21 cellular contexts compared by ENCODE assay signal in the genomic region with DNA sequence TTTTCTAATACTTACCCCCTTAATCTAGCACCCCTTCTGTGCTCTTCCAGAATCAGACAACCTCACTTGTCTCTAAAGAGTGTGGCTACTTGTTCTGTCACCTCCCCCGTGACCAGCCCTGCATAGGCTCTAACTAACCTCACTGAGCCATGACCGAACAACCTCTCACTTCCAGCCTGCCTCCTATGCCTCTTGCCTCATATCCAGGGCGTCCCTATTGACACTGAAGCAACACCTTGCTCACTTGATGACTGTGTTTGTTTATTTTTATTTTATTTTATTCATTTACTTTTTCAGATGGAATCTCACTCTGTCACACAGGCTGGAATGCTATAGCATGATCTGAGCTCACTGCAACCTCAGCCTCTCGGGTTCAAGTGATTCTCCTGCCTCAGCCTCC.
A peak's percentile ranks its signal among the peaks of the same experiment; 100 is the strongest.
DNase-seq lines count a peak whose midpoint lies in the region; ATAC-seq and TF ChIP-seq lines count a peak whose summit lies in the region.
"Had no signal": no experiment of that assay in that cellular context is flagged by ENCODE, and none has a peak within 500 bp of the region (broad histone marks: within the 10 kb centered on the region; RNA-seq: fewer than 3 reads in every experiment).

No MANE protein-coding gene starts in this region.

- peaks cover 42% of the 10 kb centered on the region for H3K4me1 Mint-ChIP-seq in activated naive CD4-positive, alpha-beta T cell treated with anti-CD3 and anti-CD28 coated beads, Interleukin-2, amount 50 U/mL, for 24 hours
- H3K4me1 Mint-ChIP-seq in activated naive CD4-positive, alpha-beta T cell treated with anti-CD3 and anti-CD28 coated beads, Interleukin-2, amount 10 ng/mL, durations not matched to agents 7 days and 5 days, result peaks cover 36% of the 10 kb centered on the region

- H3K27ac Mint-ChIP-seq in activated naive CD4-positive, alpha-beta T cell treated with anti-CD3 and anti-CD28 coated beads, Interleukin-2, amount 50 U/mL, for 24 hours, result peak overlapping the region; percentile 79
- H3K27ac Mint-ChIP-seq in activated naive CD4-positive, alpha-beta T cell treated with anti-CD3 and anti-CD28 coated beads, Interleukin-2, amount 10 ng/mL, durations not matched to agents 7 days and 5 days, result no peak overlapping the region
- H3K27ac Mint-ChIP-seq: IgD-negative memory B cell had no signal

- H3K4me3 Mint-ChIP-seq in activated naive CD4-positive, alpha-beta T cell treated with anti-CD3 and anti-CD28 coated beads, Interleukin-2, amount 50 U/mL, for 24 hours, result no peak overlapping the region
- no peak overlapping the region for H3K4me3 Mint-ChIP-seq in activated naive CD4-positive, alpha-beta T cell treated with anti-CD3 and anti-CD28 coated beads, Interleukin-2, amount 10 ng/mL, durations not matched to agents 7 days and 5 days
- H3K4me3 Mint-ChIP-seq: CD14-positive monocyte, IgD-negative memory B cell had no signal

- intact Hi-C loops in Panc1 (cut with micrococcal nuclease; ENCODE audit: unreplicated experiment) (no loop called here), head of caudate nucleus (cut with DNase I) (no loop called here)

- no peaks in the 10 kb centered on the region for H3K36me3 Mint-ChIP-seq in activated naive CD4-positive, alpha-beta T cell treated with anti-CD3 and anti-CD28 coated beads, Interleukin-2, amount 50 U/mL, for 24 hours
- H3K36me3 Mint-ChIP-seq in activated naive CD4-positive, alpha-beta T cell treated with anti-CD3 and anti-CD28 coated beads, Interleukin-2, amount 10 ng/mL, durations not matched to agents 7 days and 5 days, result peaks cover 8% of the 10 kb centered on the region
- H3K36me3 Mint-ChIP-seq: CD14-positive monocyte, IgD-negative memory B cell had no signal

- H3K27ac ChIP-seq in Panc1 (ENCODE audit: low read length), result no peak overlapping the region
- no peak overlapping the region for H3K27ac ChIP-seq in effector memory CD4-positive, alpha-beta T cell (ENCODE audit: insufficient read depth, low read length, poor library complexity, severe bottlenecking)
- H3K27ac ChIP-seq: HL-60, KMS-11, RWPE1 had no signal

- H3K27me3 ChIP-seq in Panc1 (ENCODE audit: control insufficient read depth, insufficient read depth, low read length), result no peaks in the 10 kb centered on the region
- no peaks in the 10 kb centered on the region for H3K27me3 ChIP-seq in effector memory CD4-positive, alpha-beta T cell (replicated peaks; ENCODE audit: control insufficient read depth, insufficient read depth, low read length, poor library complexity, severe bottlenecking)
- H3K27me3 ChIP-seq: BE2C had no signal

- CTCF ChIA-PET in activated naive CD4-positive, alpha-beta T cell treated with anti-CD3 and anti-CD28 coated beads, Interleukin-2, amount 10 ng/mL, durations not matched to agents 7 days and 5 days (lab: Charles Lee), result no interaction called here
- CTCF ChIA-PET in Panc1 (lab: Charles Lee), result no interaction called here

- H3K36me3 ChIP-seq in Panc1 (ENCODE audit: control insufficient read depth, insufficient read depth, low read length), result no peaks in the 10 kb centered on the region
- no peaks in the 10 kb centered on the region for H3K36me3 ChIP-seq in effector memory CD4-positive, alpha-beta T cell (ENCODE audit: control insufficient read depth, insufficient read depth, low read length)
- H3K36me3 ChIP-seq: BE2C had no signal

- in situ Hi-C loops in Panc1 (cut with HindIII; ENCODE audit: low pct_unique_long_range_greater_than_20kb, low sequenced_read_pairs), result no loop called here

- H3K9me3 Mint-ChIP-seq in activated naive CD4-positive, alpha-beta T cell treated with anti-CD3 and anti-CD28 coated beads, Interleukin-2, amount 50 U/mL, for 24 hours, result no peaks in the 10 kb centered on the region
- peaks cover 5% of the 10 kb centered on the region for H3K9me3 Mint-ChIP-seq in activated naive CD4-positive, alpha-beta T cell treated with anti-CD3 and anti-CD28 coated beads, Interleukin-2, amount 10 ng/mL, durations not matched to agents 7 days and 5 days
- H3K9me3 Mint-ChIP-seq: IgD-negative memory B cell had no signal

- peaks cover 3% of the 10 kb centered on the region; the same call in 1 of the 2 replicates for H3K4me1 ChIP-seq in Panc1 (ENCODE audit: control insufficient read depth, insufficient read depth, low read length)
- H3K4me1 ChIP-seq in effector memory CD4-positive, alpha-beta T cell (ENCODE audit: control insufficient read depth, insufficient read depth, low read length, poor library complexity, severe bottlenecking), result peaks cover 3% of the 10 kb centered on the region
- H3K4me1 ChIP-seq: BE2C had no signal

- POLR2A ChIA-PET in Panc1 (lab: Charles Lee), result no interaction called here

- no TSS peak for BruUV-seq in Panc1 (replicated peaks; lab: Mats Ljungman, UMichigan)

- H3K4me3 ChIP-seq in Panc1 (ENCODE audit: low read depth in 2 of 2, low read length in 2 of 2), result no peak overlapping the region
- H3K4me3 ChIP-seq in effector memory CD4-positive, alpha-beta T cell (ENCODE audit: insufficient read depth, low read depth, low read length, poor library complexity, severe bottlenecking), result no peak overlapping the region

- H3K9me3 ChIP-seq in Panc1 (ENCODE audit: control insufficient read depth, insufficient read depth, low read depth, low read length), result no peaks in the 10 kb centered on the region
- no peaks in the 10 kb centered on the region for H3K9me3 ChIP-seq in effector memory CD4-positive, alpha-beta T cell (ENCODE audit: control insufficient read depth, low read length)
- H3K9me3 ChIP-seq: BE2C had no signal

- no peak for TF ChIP-seq CTCF in Panc1 (IDR thresholded peaks at IDR 0.05)

- DNase-seq in activated naive CD4-positive, alpha-beta T cell treated with anti-CD3 and anti-CD28 coated beads, Interleukin-2, amount 10 ng/mL, durations not matched to agents 7 days and 5 days, result no peak
- DNase-seq in Panc1 (ENCODE audit: low read depth, low spot score) (no peak), kidney tubule cell (ENCODE audit: low spot score) (peak; percentile 43), renal cortical epithelial cell (ENCODE audit: low read depth) (peak; percentile 55), head of caudate nucleus (no peak)
- no peak for DNase-seq in effector memory CD4-positive, alpha-beta T cell
- DNase-seq: 8988T, ACHN, BE2C, MM.1S, NCI-H2029, NCI-H446, NCI-H526 treated with DMSO at 0.1 percent for 48 hours, SHP77 treated with DMSO at 0.1 percent for 48 hours had no signal

- no peaks in the 10 kb centered on the region for H3K27me3 Mint-ChIP-seq in activated naive CD4-positive, alpha-beta T cell treated with anti-CD3 and anti-CD28 coated beads, Interleukin-2, amount 50 U/mL, for 24 hours
- no peaks in the 10 kb centered on the region for H3K27me3 Mint-ChIP-seq in activated naive CD4-positive, alpha-beta T cell treated with anti-CD3 and anti-CD28 coated beads, Interleukin-2, amount 10 ng/mL, durations not matched to agents 7 days and 5 days

- ATAC-seq in Panc1 (0 out of 2 replicates have a peak, but pooled peaks have one; percentile 19), HG02642 (IDR thresholded peaks at IDR 0.05; ENCODE audit: poor library complexity, unreplicated experiment) (no peak)

Comparison
In these comparisons a context has a peak if more than half of its experiments do, and no peak if none do; other contexts are left out.
1. DNase-seq: peak in kidney tubule cell (single experiment) and renal cortical epithelial cell (single experiment); none in activated naive CD4-positive, alpha-beta T cell treated with anti-CD3 and anti-CD28 coated beads, Interleukin-2, amount 10 ng/mL, durations not matched to agents 7 days and 5 days (single experiment), Panc1 (single experiment), effector memory CD4-positive, alpha-beta T cell (0 of 3) and head of caudate nucleus (0 of 42).